In genomic region chr22:41782316-41782715, GRCh38 we compare ENCODE assay signal across 18 cellular contexts. TPM values are rescaled to one million over a fixed set of nuclear protein-coding genes. Genes with fewer than 3 reads are reported as not detected.
A peak's percentile ranks its signal among the peaks of the same experiment; 100 is the strongest.
DNase-seq lines count a peak whose midpoint lies in the region; ATAC-seq, FAIRE-seq and TF ChIP-seq lines count a peak whose summit lies in the region.
"Had no signal": no experiment of that assay in that cellular context is flagged by ENCODE, and none has a peak within 500 bp of the region (broad histone marks: within the 10 kb centered on the region; RNA-seq: fewer than 3 reads in every experiment).

No MANE protein-coding gene starts in this region.

- no peak for TF ChIP-seq CTCF in CD4-positive, alpha-beta T cell (IDR thresholded peaks at IDR 0.05)
- TF ChIP-seq CTCF in mucosa of descending colon (IDR thresholded peaks at IDR 0.05) (no peak), testis (IDR thresholded peaks at IDR 0.05) (no peak)

- H3K27ac ChIP-seq in CD4-positive, alpha-beta T cell (ENCODE audit: low read depth, low read length) = peak overlapping the region; percentile 77
- H3K27ac ChIP-seq in testis = no peak overlapping the region
- H3K27ac ChIP-seq: neural progenitor cell had no signal

- POLR2A ChIA-PET in CD4-positive, alpha-beta T cell (lab: Charles Lee) = interaction anchor here (1.0 to 13.9 kb wide), 13 partner anchors 10 to 832 kb away, joined by 3 to 472 read pairs (median 8); partner anchors contain the start of genes CCDC134, MEI1, PMM1 and POLDIP3

- no peaks in the 10 kb centered on the region for H3K36me3 ChIP-seq in mucosa of descending colon (ENCODE audit: low read depth)
- no peaks in the 10 kb centered on the region for H3K36me3 ChIP-seq in testis (ENCODE audit: low read depth, missing control alignments)
- H3K36me3 ChIP-seq: BLaER1, neural progenitor cell had no signal

- intact Hi-C loops in CD4-positive, alpha-beta T cell (cut with DNase I, micrococcal nuclease) = loop anchor here in 1 of 2 experiments (5.0 kb wide), 1 partner anchor 50 kb away; the partner anchor contains the start of gene SREBF2
- intact Hi-C loops in mucosa of descending colon (cut with DNase I, micrococcal nuclease) (no loop called here), testis (cut with DNase I; ENCODE audit: low total_unique reads) (no loop called here)

- peak; percentile 9 for FAIRE-seq in GM18507 (lab: Jason Lieb, UNC)
- FAIRE-seq: frontal cortex had no signal

- H3K4me3 ChIP-seq in mucosa of descending colon (no peak overlapping the region), testis (no peak overlapping the region)
- H3K4me3 ChIP-seq: BLaER1, neural progenitor cell, smooth muscle cell had no signal

- CTCF ChIA-PET in CD4-positive, alpha-beta T cell (lab: Charles Lee) = interaction anchor here (0.8 to 4.3 kb wide), 5 partner anchors 18 to 85 kb away, joined by 3 to 24 read pairs (median 5); partner anchors contain the start of gene CCDC134

- H3K4me1 ChIP-seq in mucosa of descending colon (ENCODE audit: low read depth) (peaks cover 3% of the 10 kb centered on the region), testis (no peaks in the 10 kb centered on the region)
- H3K4me1 ChIP-seq: neural progenitor cell had no signal

- no peaks in the 10 kb centered on the region for H3K9me3 Mint-ChIP-seq in CD4-positive, alpha-beta T cell
- no peaks in the 10 kb centered on the region for H3K9me3 Mint-ChIP-seq in activated T-cell treated with anti-CD3 and anti-CD28 coated beads, Interleukin-2, amount 50 U/mL, for 4 hours
- H3K9me3 Mint-ChIP-seq: neural progenitor cell had no signal

- DNase-seq in CD4-positive, alpha-beta T cell = peak in 3 of 10 experiments; percentile 8 to 16 (median 16)
- DNase-seq in GM18507 (ENCODE audit: extremely low spot score, insufficient read length, low read depth) = no peak
- DNase-seq in activated T-cell treated with anti-CD3 and anti-CD28 coated beads, Interleukin-2, amount 50 U/mL, for 4 hours = no peak
- DNase-seq in mucosa of descending colon = peak in 1 of 3 donors; percentile 15
- no peak for DNase-seq in testis
- no peak for DNase-seq in mucosa of gallbladder (ENCODE audit: low spot score)
- DNase-seq: GF-D8, GM23248, kidney glomerular epithelial cell, NCI-H1105 treated with DMSO at 0.1 percent for 48 hours, NCI-H748 treated with DMSO at 0.1 percent for 48 hours, SIG-M5 had no signal

- no peak for ATAC-seq in CD4-positive, alpha-beta T cell (ENCODE audit: poor library complexity)
- ATAC-seq in activated T-cell treated with anti-CD3 and anti-CD28 coated beads, Interleukin-2, amount 50 U/mL, for 4 hours = peak; percentile 14 to 15
- peak; percentile 37 for ATAC-seq in mucosa of descending colon
- ATAC-seq in HG02798 (IDR thresholded peaks at IDR 0.05; ENCODE audit: poor library complexity, unreplicated experiment) = no peak
- ATAC-seq in GM18511 (IDR thresholded peaks at IDR 0.05; ENCODE audit: unreplicated experiment) = no peak

- H3K4me3 Mint-ChIP-seq in CD4-positive, alpha-beta T cell = peak overlapping the region; percentile 86
- peak overlapping the region; percentile 81 for H3K4me3 Mint-ChIP-seq in activated T-cell treated with anti-CD3 and anti-CD28 coated beads, Interleukin-2, amount 50 U/mL, for 4 hours
- H3K4me3 Mint-ChIP-seq: neural progenitor cell had no signal

- H3K27me3 Mint-ChIP-seq in CD4-positive, alpha-beta T cell = no peaks in the 10 kb centered on the region
- H3K27me3 Mint-ChIP-seq in activated T-cell treated with anti-CD3 and anti-CD28 coated beads, Interleukin-2, amount 50 U/mL, for 4 hours (ENCODE audit: low read depth) = no peaks in the 10 kb centered on the region

- H3K27ac Mint-ChIP-seq in CD4-positive, alpha-beta T cell = peak overlapping the region; percentile 96
- H3K27ac Mint-ChIP-seq: neural progenitor cell had no signal

- no peaks in the 10 kb centered on the region for H3K27me3 ChIP-seq in CD4-positive, alpha-beta T cell (ENCODE audit: control insufficient read depth, insufficient read depth, low read length)
- H3K27me3 ChIP-seq in testis = no peaks in the 10 kb centered on the region
- H3K27me3 ChIP-seq: BLaER1, neural progenitor cell had no signal

- peaks cover 63% of the 10 kb centered on the region for H3K4me1 Mint-ChIP-seq in CD4-positive, alpha-beta T cell (ENCODE audit: low read depth)
- peaks cover 67% of the 10 kb centered on the region for H3K4me1 Mint-ChIP-seq in activated T-cell treated with anti-CD3 and anti-CD28 coated beads, Interleukin-2, amount 50 U/mL, for 4 hours (ENCODE audit: low read depth)
- H3K4me1 Mint-ChIP-seq: neural progenitor cell had no signal

- no peak for TF ChIP-seq POLR2A in testis (IDR thresholded peaks at IDR 0.05)

- no peaks in the 10 kb centered on the region for H3K9me3 ChIP-seq in CD4-positive, alpha-beta T cell (ENCODE audit: control insufficient read depth, low read length)
- H3K9me3 ChIP-seq in mucosa of descending colon (no peaks in the 10 kb centered on the region), testis (no peaks in the 10 kb centered on the region)
- H3K9me3 ChIP-seq: BLaER1 had no signal

- H3K36me3 Mint-ChIP-seq in CD4-positive, alpha-beta T cell (ENCODE audit: low read depth) = peaks cover 17% of the 10 kb centered on the region
- no peaks in the 10 kb centered on the region for H3K36me3 Mint-ChIP-seq in activated T-cell treated with anti-CD3 and anti-CD28 coated beads, Interleukin-2, amount 50 U/mL, for 4 hours (ENCODE audit: insufficient read depth)
- H3K36me3 Mint-ChIP-seq: neural progenitor cell had no signal

- WGBS in testis, 2 donors = 91 to 93% methylated on average over 6 of the region's 6 CpGs

RNA-seq across cellular contexts. Expression of gene CCDC134, which starts 18.2 kb away (rescaled TPM):
- total RNA-seq in CD4-positive, alpha-beta T cell = 10 to 100 TPM; 14.1 to 16.2 TPM
- 10 to 100 TPM; 16.0 to 20.2 (median 18.4) TPM for total RNA-seq in activated T-cell treated with anti-CD3 and anti-CD28 coated beads, Interleukin-2, amount 50 U/mL, for 4 hours
- total RNA-seq in mucosa of descending colon (10 to 100 TPM in 2 of 3 donors, 1 to 10 TPM in 1; 9.2 to 11.6 (median 10.0) TPM), testis (10 to 100 TPM; 12.8 to 20.8 TPM), mucosa of gallbladder (10.2 TPM)
- polyA plus RNA-seq in testis (ENCODE audit: insufficient read depth, low read depth, low replicate concordance) = 15.6 TPM

RNA-seq across cellular contexts. Expression of gene SREBF2, which starts 50.6 kb away (rescaled TPM):
- total RNA-seq in CD4-positive, alpha-beta T cell = 10 to 100 TPM; 67.2 to 69.9 TPM
- total RNA-seq in activated T-cell treated with anti-CD3 and anti-CD28 coated beads, Interleukin-2, amount 50 U/mL, for 4 hours = 100 to 1,000 TPM; 123 to 178 (median 155) TPM
- 100 to 1,000 TPM; 139 to 254 (median 169) TPM for total RNA-seq in mucosa of descending colon
- 100 to 1,000 TPM in 1 of 2 donors, 10 to 100 TPM in 1; 79.8 to 119 TPM for total RNA-seq in testis
- polyA plus RNA-seq in testis (ENCODE audit: insufficient read depth, low read depth, low replicate concordance) = 59.7 TPM
- 257 TPM for total RNA-seq in mucosa of gallbladder

Comparison
In these comparisons a context has a peak if more than half of its experiments do, and no peak if none do; other contexts are left out.
1. ATAC-seq: peak in activated T-cell treated with anti-CD3 and anti-CD28 coated beads, Interleukin-2, amount 50 U/mL, for 4 hours (2 of 2) and mucosa of descending colon (single experiment); none in CD4-positive, alpha-beta T cell (single experiment), HG02798 (single experiment) and GM18511 (single experiment).